ENCODE assay signal across 8 cellular contexts in the genomic region with DNA sequence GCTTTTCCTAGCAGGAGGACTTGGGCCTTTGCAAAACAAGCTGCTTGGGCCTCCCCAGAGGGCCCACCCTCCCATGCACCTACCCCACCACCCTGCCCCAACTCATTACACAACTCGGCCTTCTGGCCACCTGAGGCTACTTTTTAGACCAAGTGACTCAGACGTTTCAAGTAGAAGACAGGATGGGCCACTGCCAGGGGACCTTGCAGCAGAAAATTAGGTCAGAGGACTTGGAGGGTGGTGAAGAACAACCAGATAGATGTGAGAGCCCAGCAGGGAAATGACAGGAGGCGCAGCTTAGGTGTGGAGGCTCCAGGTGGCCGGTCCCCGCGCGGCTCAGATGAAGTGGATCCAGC. TPM values are rescaled to one million over a fixed set of nuclear protein-coding genes. Genes with fewer than 3 reads are reported as not detected.
DNase-seq lines count a peak whose midpoint lies in the region; ATAC-seq and TF ChIP-seq lines count a peak whose summit lies in the region.

No MANE protein-coding gene starts in this region.

- peak overlapping the region; percentile 74 for H3K4me3 Mint-ChIP-seq in activated CD8-positive, alpha-beta memory T cell treated with anti-CD3 and anti-CD28 coated beads, Interleukin-2, amount 10 ng/mL, durations not matched to agents 7 days and 5 days

- no peak overlapping the region for H3K4me3 ChIP-seq in thyroid gland (replicated peaks in 1 of 3)

- H3K27ac ChIP-seq in thyroid gland: no peak overlapping the region

- no peaks in the 10 kb centered on the region for H3K9me3 Mint-ChIP-seq in activated CD8-positive, alpha-beta memory T cell treated with anti-CD3 and anti-CD28 coated beads, Interleukin-2, amount 10 ng/mL, durations not matched to agents 7 days and 5 days (ENCODE audit: low read depth)
- no peaks in the 10 kb centered on the region for H3K9me3 Mint-ChIP-seq in activated naive CD4-positive, alpha-beta T cell treated with anti-CD3 and anti-CD28 coated beads, Interleukin-2, amount 50 U/mL, for 72 hours

- CTCF ChIA-PET in activated CD8-positive, alpha-beta memory T cell treated with anti-CD3 and anti-CD28 coated beads, Interleukin-2, amount 10 ng/mL, durations not matched to agents 7 days and 5 days (lab: Charles Lee): no interaction called here

- H3K27me3 Mint-ChIP-seq in activated CD8-positive, alpha-beta memory T cell treated with anti-CD3 and anti-CD28 coated beads, Interleukin-2, amount 10 ng/mL, durations not matched to agents 7 days and 5 days: no peaks in the 10 kb centered on the region

- DNase-seq in activated CD8-positive, alpha-beta memory T cell treated with anti-CD3 and anti-CD28 coated beads, Interleukin-2, amount 10 ng/mL, durations not matched to agents 7 days and 5 days: no peak
- no peak for DNase-seq in activated CD8-positive, alpha-beta memory T cell treated with anti-CD3 and anti-CD28 coated beads for 24 hours
- no peak for DNase-seq in activated naive CD4-positive, alpha-beta T cell treated with anti-CD3 and anti-CD28 coated beads, Interleukin-2, amount 50 U/mL, for 72 hours (ENCODE audit: low spot score in 2 of 2)
- DNase-seq in hepatic stellate cell (ENCODE audit: low spot score): peak; percentile 19
- peak; percentile 59 to 61 for DNase-seq in thyroid gland
- DNase-seq in SW480 (ENCODE audit: low spot score): no peak
- DNase-seq in T-helper 9 cell: no peak

- no peak for TF ChIP-seq POLR2A in thyroid gland (IDR thresholded peaks at IDR 0.05)

- peaks cover 17 to 25% of the 10 kb centered on the region in 2 donors for H3K4me1 ChIP-seq in thyroid gland

- TF ChIP-seq CTCF in thyroid gland (IDR thresholded peaks at IDR 0.05): no peak

- peaks cover 52% of the 10 kb centered on the region for H3K4me1 Mint-ChIP-seq in activated CD8-positive, alpha-beta memory T cell treated with anti-CD3 and anti-CD28 coated beads, Interleukin-2, amount 10 ng/mL, durations not matched to agents 7 days and 5 days

- no peaks in the 10 kb centered on the region for H3K27me3 ChIP-seq in thyroid gland

- intact Hi-C loops in thyroid gland (cut with DNase I): no loop called here

- 75 to 80% methylated on average over 7 of the region's 7 CpGs for WGBS in thyroid gland, 2 donors

- H3K36me3 Mint-ChIP-seq in activated CD8-positive, alpha-beta memory T cell treated with anti-CD3 and anti-CD28 coated beads, Interleukin-2, amount 10 ng/mL, durations not matched to agents 7 days and 5 days: peaks cover 13% of the 10 kb centered on the region
- peaks cover 11 to 21% of the 10 kb centered on the region in 2 donors for H3K36me3 Mint-ChIP-seq in activated naive CD4-positive, alpha-beta T cell treated with anti-CD3 and anti-CD28 coated beads, Interleukin-2, amount 50 U/mL, for 72 hours

- no peaks in the 10 kb centered on the region for H3K9me3 ChIP-seq in thyroid gland

- H3K36me3 ChIP-seq in thyroid gland: peaks cover 3 to 5% of the 10 kb centered on the region in 2 donors

- ATAC-seq in activated CD8-positive, alpha-beta memory T cell treated with anti-CD3 and anti-CD28 coated beads, Interleukin-2, amount 10 ng/mL, durations not matched to agents 7 days and 5 days: no peak
- ATAC-seq in activated naive CD4-positive, alpha-beta T cell treated with anti-CD3 and anti-CD28 coated beads, Interleukin-2, amount 50 U/mL, for 72 hours: no peak
- no peak for ATAC-seq in GM19023 (IDR thresholded peaks at IDR 0.05; ENCODE audit: unreplicated experiment)

- H3K27ac Mint-ChIP-seq in activated CD8-positive, alpha-beta memory T cell treated with anti-CD3 and anti-CD28 coated beads, Interleukin-2, amount 10 ng/mL, durations not matched to agents 7 days and 5 days: peak overlapping the region; percentile 58
- peak overlapping the region; percentile 17 to 58 for H3K27ac Mint-ChIP-seq in activated naive CD4-positive, alpha-beta T cell treated with anti-CD3 and anti-CD28 coated beads, Interleukin-2, amount 50 U/mL, for 72 hours

RNA-seq across cellular contexts. Expression of gene PPP1R3D, which starts 1.4 kb away (rescaled TPM):
- 1 to 10 TPM; 8.5 to 8.7 TPM for total RNA-seq in activated CD8-positive, alpha-beta memory T cell treated with anti-CD3 and anti-CD28 coated beads, Interleukin-2, amount 10 ng/mL, durations not matched to agents 7 days and 5 days
- 1 to 10 TPM; 4.8 to 4.9 TPM for total RNA-seq in activated naive CD4-positive, alpha-beta T cell treated with anti-CD3 and anti-CD28 coated beads, Interleukin-2, amount 50 U/mL, for 72 hours
- total RNA-seq in thyroid gland: 10 to 100 TPM in 1 of 4 donors, 1 to 10 TPM in 3; 7.1 to 10.4 (median 7.6) TPM

RNA-seq across cellular contexts. Expression of gene FAM217B, which starts 1.5 kb away (rescaled TPM):
- 10 to 100 TPM; 21.9 to 31.2 TPM for total RNA-seq in activated CD8-positive, alpha-beta memory T cell treated with anti-CD3 and anti-CD28 coated beads, Interleukin-2, amount 10 ng/mL, durations not matched to agents 7 days and 5 days
- 10 to 100 TPM; 14.7 to 22.5 TPM for total RNA-seq in activated naive CD4-positive, alpha-beta T cell treated with anti-CD3 and anti-CD28 coated beads, Interleukin-2, amount 50 U/mL, for 72 hours
- 10 to 100 TPM in 3 of 4 donors, 1 to 10 TPM in 1; 9.4 to 15.9 (median 12.9) TPM for total RNA-seq in thyroid gland

RNA-seq across cellular contexts. Expression of gene SYCP2, which starts 5.2 kb away (rescaled TPM):
- 10 to 100 TPM; 13.5 to 25.7 TPM for total RNA-seq in activated CD8-positive, alpha-beta memory T cell treated with anti-CD3 and anti-CD28 coated beads, Interleukin-2, amount 10 ng/mL, durations not matched to agents 7 days and 5 days
- total RNA-seq in activated naive CD4-positive, alpha-beta T cell treated with anti-CD3 and anti-CD28 coated beads, Interleukin-2, amount 50 U/mL, for 72 hours: 1 to 10 TPM in 1 of 2 donors, under 1 TPM in 1; 0.84 to 2.2 TPM
- total RNA-seq in thyroid gland: 1 to 10 TPM; 1.9 to 8.5 (median 5.9) TPM

RNA-seq across cellular contexts. Expression of gene CDH26, which starts 19.5 kb away (rescaled TPM):
- total RNA-seq in activated CD8-positive, alpha-beta memory T cell treated with anti-CD3 and anti-CD28 coated beads, Interleukin-2, amount 10 ng/mL, durations not matched to agents 7 days and 5 days: 1 to 10 TPM in 1 of 2 experiments, under 1 TPM in 1; 0.42 to 1.5 TPM
- 1 to 10 TPM; 1.6 to 1.7 TPM for total RNA-seq in activated naive CD4-positive, alpha-beta T cell treated with anti-CD3 and anti-CD28 coated beads, Interleukin-2, amount 50 U/mL, for 72 hours
- 1 to 10 TPM in 3 of 4 donors, under 1 TPM in 1; 0.56 to 2.5 (median 1.5) TPM for total RNA-seq in thyroid gland

Comparison
In these comparisons a context has a peak if more than half of its experiments do, and no peak if none do; other contexts are left out.
1. DNase-seq: peak in hepatic stellate cell (single experiment) and thyroid gland (2 of 2); none in activated CD8-positive, alpha-beta memory T cell treated with anti-CD3 and anti-CD28 coated beads, Interleukin-2, amount 10 ng/mL, durations not matched to agents 7 days and 5 days (single experiment), activated CD8-positive, alpha-beta memory T cell treated with anti-CD3 and anti-CD28 coated beads for 24 hours (single experiment), activated naive CD4-positive, alpha-beta T cell treated with anti-CD3 and anti-CD28 coated beads, Interleukin-2, amount 50 U/mL, for 72 hours (0 of 2), SW480 (single experiment) and T-helper 9 cell (single experiment).